14 cellular contexts compared by ENCODE assay signal in genomic region chr12:104011265-104011664, GRCh38. TPM values are rescaled to one million over a fixed set of nuclear protein-coding genes. Genes with fewer than 3 reads are reported as not detected.
DNase-seq lines count a peak whose midpoint lies in the region; ATAC-seq and TF ChIP-seq lines count a peak whose summit lies in the region.
"Had no signal": no experiment of that assay in that cellular context is flagged by ENCODE, and none has a peak within 500 bp of the region (broad histone marks: within the 10 kb centered on the region; RNA-seq: fewer than 3 reads in every experiment).

No MANE protein-coding gene starts in this region.

- H3K4me3 ChIP-seq in adipocyte (ENCODE audit: low read length) (peak overlapping the region; percentile 6), fibroblast of villous mesenchyme (ENCODE audit: low read depth, low read length) (no peak overlapping the region)
- H3K4me3 ChIP-seq: neural progenitor cell had no signal

- H3K9me3 ChIP-seq in adipocyte (ENCODE audit: control insufficient read depth, low read length) = no peaks in the 10 kb centered on the region

- DNase-seq in DMS53 (lab: John Stamatoyannopoulos, UW) (peak; percentile 17), DMS53 treated with DMSO at 0.1 percent for 48 hours (lab: John Stamatoyannopoulos, UW; ENCODE audit: unreplicated experiment) (no peak), adipocyte (ENCODE audit: low read depth) (peak; percentile 91), fibroblast of villous mesenchyme (ENCODE audit: low read depth) (peak; percentile 67), stromal cell of bone marrow (ENCODE audit: low read depth) (peak; percentile 84), RPMI8226 (no peak)
- DNase-seq: activated CD4-positive, CD25-positive, alpha-beta regulatory T cell; GF-D8; NCI-H1092 treated with DMSO at 0.1 percent for 48 hours; OCI-M1; stimulated activated CD4-positive, alpha-beta T cell treated with anti-CD3 and anti-CD28 coated beads, Interleukin-2, amount 100 ng/mL, for 48 hours had no signal

- peaks cover 21% of the 10 kb centered on the region for H3K4me1 ChIP-seq in adipocyte (ENCODE audit: control insufficient read depth, insufficient read depth, low read length)
- H3K4me1 ChIP-seq: neural progenitor cell had no signal

- no peaks in the 10 kb centered on the region for H3K36me3 ChIP-seq in adipocyte (ENCODE audit: control insufficient read depth, insufficient read depth, low read length, severe bottlenecking)
- H3K36me3 ChIP-seq: neural progenitor cell had no signal

- H3K27me3 ChIP-seq in adipocyte (replicated peaks; ENCODE audit: control insufficient read depth, insufficient read depth, low read length) = no peaks in the 10 kb centered on the region
- H3K27me3 ChIP-seq: neural progenitor cell had no signal

- H3K9ac ChIP-seq in adipocyte (ENCODE audit: low read length) = no peak overlapping the region
- H3K9ac ChIP-seq: neural progenitor cell had no signal

- TF ChIP-seq CTCF in fibroblast of villous mesenchyme (IDR thresholded peaks at IDR 0.05; ENCODE audit: insufficient read depth, low read depth, low read length) = no peak

- no peak for ATAC-seq in HG02973 (IDR thresholded peaks at IDR 0.05; ENCODE audit: unreplicated experiment)
- ATAC-seq in GM21515 (IDR thresholded peaks at IDR 0.05; ENCODE audit: unreplicated experiment) = no peak

RNA-seq across cellular contexts. Expression of gene GLT8D2, which starts 38.7 kb away (rescaled TPM):
- 51.4 and 55.1 TPM in 2 replicates for total RNA-seq in fibroblast of villous mesenchyme

RNA-seq across cellular contexts. Expression of gene TDG, which starts 45.6 kb away (rescaled TPM):
- total RNA-seq in fibroblast of villous mesenchyme = 29.0 and 45.8 TPM in 2 replicates

RNA-seq across cellular contexts. Expression of gene HCFC2, which starts 53.1 kb away (rescaled TPM):
- 16.1 and 38.0 TPM in 2 replicates for total RNA-seq in fibroblast of villous mesenchyme

Comparison
In these comparisons a context has a peak if more than half of its experiments do, and no peak if none do; other contexts are left out.
1. DNase-seq: peak in DMS53 (single experiment), adipocyte (single experiment), fibroblast of villous mesenchyme (single experiment) and stromal cell of bone marrow (single experiment); none in DMS53 treated with DMSO at 0.1 percent for 48 hours (single experiment) and RPMI8226 (single experiment).